32 cellular contexts compared by ENCODE assay signal in genomic region chr1:87108228-87108627, GRCh38.
"Had no signal": no experiment of that assay in that cellular context is flagged by ENCODE, and none has a peak within 500 bp of the region (broad histone marks: within the 10 kb centered on the region; RNA-seq: fewer than 3 reads in every experiment).

No MANE protein-coding gene starts in this region.

- H3K9ac ChIP-seq: neural progenitor cell, parathyroid adenoma had no signal

- ATAC-seq: body of pancreas; foreskin keratinocyte; heart right ventricle; left lung; lower lobe of right lung; naive thymus-derived CD8-positive, alpha-beta T cell; psoas muscle; stimulated activated naive B cell treated with anti-CD40 and anti-IgM and Interleukin-4, amounts not matched to agents 10 μg/mL and 1 μg/mL and 100 μg/mL, for 72 hours; upper lobe of right lung had no signal

- H3K27me3 ChIP-seq: adrenal gland, body of pancreas, esophagus muscularis mucosa, foreskin keratinocyte, heart right ventricle, left lung, neural progenitor cell, right atrium auricular region, suprapubic skin, tibial artery, upper lobe of right lung had no signal

- H2AFZ ChIP-seq: neural progenitor cell, parathyroid adenoma had no signal

- H3K79me2 ChIP-seq: parathyroid adenoma had no signal

- H3K4me3 ChIP-seq: adrenal gland, body of pancreas, esophagus muscularis mucosa, heart right ventricle, left lung, lower lobe of right lung, neural progenitor cell, psoas muscle, right atrium auricular region, smooth muscle cell, suprapubic skin, tibial artery, upper lobe of right lung had no signal

- H3K9me3 ChIP-seq: adrenal gland, body of pancreas, esophagus muscularis mucosa, heart right ventricle, left lung, lower lobe of right lung, psoas muscle, right atrium auricular region, suprapubic skin, tibial artery, upper lobe of right lung had no signal

- H3K36me3 ChIP-seq: adrenal gland, left lung, lower lobe of right lung, neural progenitor cell, right atrium auricular region, suprapubic skin, tibial artery, upper lobe of right lung had no signal

- DNase-seq: activated CD4-positive, alpha-beta memory T cell treated with anti-CD3 and anti-CD28 coated beads for 36 hours; activated CD4-positive, alpha-beta T cell treated with anti-CD3 and anti-CD28 coated beads, Interleukin-2, amount 10 ng/mL, durations not matched to agents 24 days and 14 days; activated CD4-positive, CD25-positive, alpha-beta regulatory T cell treated with anti-CD3 and anti-CD28 coated beads, Interleukin-2, amount 50 U/mL, for 72 hours; activated CD8-positive, alpha-beta memory T cell treated with anti-CD3 and anti-CD28 coated beads, Interleukin-2, amount 50 U/mL, for 4 hours; activated effector memory CD4-positive, alpha-beta T cell treated with anti-CD3 and anti-CD28 coated beads, Interleukin-2, amount 50 U/mL, for 16 hours; activated naive CD4-positive, alpha-beta T cell treated with anti-CD3 and anti-CD28 coated beads for 36 hours; activated naive CD8-positive, alpha-beta T cell treated with anti-CD3 and anti-CD28 coated beads for 36 hours; activated T-cell treated with anti-CD3 and anti-CD28 coated beads, Interleukin-2, amount 50 U/mL, for 1 hour; adrenal gland; aorta; body of pancreas; dermis blood vessel endothelial cell; effector CD4-positive, alpha-beta T cell; foreskin keratinocyte; heart right ventricle; left lung; lower lobe of right lung; mesenchymal stem cell; naive thymus-derived CD8-positive, alpha-beta T cell; occipital lobe; psoas muscle; stimulated activated CD4-positive, alpha-beta T cell treated with anti-CD3 and anti-CD28 coated beads, Interleukin-15, amount 100 ng/mL, for 24 hours; stimulated activated CD4-positive, alpha-beta T cell treated with anti-CD3 and anti-CD28 coated beads, Interleukin-2, amount 100 ng/mL, for 24 hours; stimulated activated naive B cell treated with anti-CD40 and anti-IgM and Interleukin-4, amounts not matched to agents 10 μg/mL and 1 μg/mL and 100 μg/mL, for 72 hours; tibial artery; upper lobe of right lung had no signal

- H3K27ac ChIP-seq: adrenal gland, body of pancreas, esophagus muscularis mucosa, foreskin keratinocyte, heart right ventricle, left lung, lower lobe of right lung, neural progenitor cell, parathyroid adenoma, psoas muscle, right atrium auricular region, suprapubic skin, tibial artery, upper lobe of right lung had no signal

- H3K4me2 ChIP-seq: neural progenitor cell, smooth muscle cell had no signal
